Comparison of ENCODE assay signal across 13 cellular contexts in genomic region chr1:8903410-8903809, GRCh38. TPM values are rescaled to one million over a fixed set of nuclear protein-coding genes. Genes with fewer than 3 reads are reported as not detected.
DNase-seq lines count a peak whose midpoint lies in the region; ATAC-seq and TF ChIP-seq lines count a peak whose summit lies in the region.
"Had no signal": no experiment of that assay in that cellular context is flagged by ENCODE, and none has a peak within 500 bp of the region (broad histone marks: within the 10 kb centered on the region; RNA-seq: fewer than 3 reads in every experiment).

No MANE protein-coding gene starts in this region.

- H3K9me3 Mint-ChIP-seq in activated naive CD4-positive, alpha-beta T cell treated with anti-CD3 and anti-CD28 coated beads, Interleukin-2, amount 50 U/mL, for 24 hours, result no peaks in the 10 kb centered on the region

- intact Hi-C loops in thyroid gland (cut with DNase I), result no loop called here
- intact Hi-C loops in stomach (cut with DNase I; ENCODE audit: low total_unique reads), result no loop called here

- H3K27ac Mint-ChIP-seq in activated naive CD4-positive, alpha-beta T cell treated with anti-CD3 and anti-CD28 coated beads, Interleukin-2, amount 50 U/mL, for 24 hours, result peak overlapping the region; percentile 59
- H3K27ac Mint-ChIP-seq: CD14-positive monocyte, endodermal cell, IgD-negative memory B cell had no signal

- no peak for TF ChIP-seq EP300 in stomach (IDR thresholded peaks at IDR 0.05)

- H3K4me1 Mint-ChIP-seq in activated naive CD4-positive, alpha-beta T cell treated with anti-CD3 and anti-CD28 coated beads, Interleukin-2, amount 50 U/mL, for 24 hours, result peaks cover 49% of the 10 kb centered on the region

- H3K36me3 ChIP-seq in thyroid gland, result no peaks in the 10 kb centered on the region
- H3K36me3 ChIP-seq in stomach, result no peaks in the 10 kb centered on the region

- 96 to 98% methylated on average over 6 of the region's 6 CpGs for WGBS in thyroid gland, 2 donors
- 93 to 97% (median 95%) methylated on average over 6 of the region's 6 CpGs for WGBS in stomach, 5 donors

- H3K36me3 Mint-ChIP-seq in activated naive CD4-positive, alpha-beta T cell treated with anti-CD3 and anti-CD28 coated beads, Interleukin-2, amount 50 U/mL, for 24 hours, result no peaks in the 10 kb centered on the region
- H3K36me3 Mint-ChIP-seq: IgD-negative memory B cell had no signal

- H3K27me3 ChIP-seq in thyroid gland, result no peaks in the 10 kb centered on the region
- no peaks in the 10 kb centered on the region for H3K27me3 ChIP-seq in stomach

- DNase-seq in activated naive CD4-positive, alpha-beta T cell treated with Interleukin-2 at 50 U/mL for 16 hours, result no peak
- DNase-seq in fibroblast of the aortic adventitia (ENCODE audit: low read depth) (peak; percentile 17), thyroid gland (no peak), stomach (no peak), nucleus accumbens (lab: John Stamatoyannopoulos, UW) (no peak)
- DNase-seq: endodermal cell had no signal

- H3K4me3 Mint-ChIP-seq in activated naive CD4-positive, alpha-beta T cell treated with anti-CD3 and anti-CD28 coated beads, Interleukin-2, amount 50 U/mL, for 24 hours, result no peak overlapping the region
- H3K4me3 Mint-ChIP-seq: CD14-positive monocyte, endodermal cell, IgD-negative memory B cell had no signal

- no peak overlapping the region for H3K4me3 ChIP-seq in fibroblast of the aortic adventitia (ENCODE audit: low read depth, low read length)
- no peak overlapping the region for H3K4me3 ChIP-seq in thyroid gland (replicated peaks in 1 of 3)
- H3K4me3 ChIP-seq in stomach, result no peak overlapping the region

- H3K27ac ChIP-seq in VCaP, result peak overlapping the region; percentile 76
- H3K27ac ChIP-seq in thyroid gland, result peak overlapping the region; percentile 84 to 92 (median 91)
- no peak overlapping the region for H3K27ac ChIP-seq in stomach

- no peak for TF ChIP-seq POLR2A in thyroid gland (IDR thresholded peaks at IDR 0.05)
- no peak for TF ChIP-seq POLR2A in stomach (IDR thresholded peaks at IDR 0.05)

- no peak for ATAC-seq in GM21381 (IDR thresholded peaks at IDR 0.05; ENCODE audit: unreplicated experiment)

- H3K4me1 ChIP-seq in thyroid gland (peaks cover 18 to 56% of the 10 kb centered on the region in 2 donors), stomach (peaks cover 0 to 21% (median 9%) of the 10 kb centered on the region in 4 donors)

- TF ChIP-seq CTCF in VCaP (conservative IDR thresholded peaks at IDR 0.05) (no peak), fibroblast of the aortic adventitia (IDR thresholded peaks at IDR 0.05; ENCODE audit: insufficient read depth, low read length) (no peak), thyroid gland (IDR thresholded peaks at IDR 0.05) (no peak), stomach (IDR thresholded peaks at IDR 0.05) (no peak)

- H3K9me3 ChIP-seq in thyroid gland (no peaks in the 10 kb centered on the region), stomach (no peaks in the 10 kb centered on the region)

- no peaks in the 10 kb centered on the region for H3K27me3 Mint-ChIP-seq in activated naive CD4-positive, alpha-beta T cell treated with anti-CD3 and anti-CD28 coated beads, Interleukin-2, amount 50 U/mL, for 24 hours

RNA-seq across cellular contexts. Expression of gene ENO1, which starts 24.9 kb away (rescaled TPM):
- total RNA-seq in fibroblast of the aortic adventitia (ENCODE audit: low replicate concordance), result 594 and 1,443 TPM in 2 replicates
- total RNA-seq in thyroid gland, result 100 to 1,000 TPM; 355 to 741 (median 478) TPM
- total RNA-seq in stomach, result 100 to 1,000 TPM; 206 to 463 (median 362) TPM
- 100 to 1,000 TPM; 271 to 577 (median 338) TPM for polyA plus RNA-seq in stomach

RNA-seq across cellular contexts. Expression of gene CA6, which starts 42.3 kb away (rescaled TPM):
- not detected in 2 replicates for total RNA-seq in fibroblast of the aortic adventitia (ENCODE audit: low replicate concordance)
- total RNA-seq in thyroid gland, result not detected
- total RNA-seq in stomach, result not detected
- not detected for polyA plus RNA-seq in stomach
- total RNA-seq: endodermal cell, mesenteric fat pad, OCI-LY7 had no signal
- polyA plus RNA-seq: CD14-positive monocyte, IgD-negative memory B cell had no signal

Comparison
In these comparisons a context has a peak if more than half of its experiments do, and no peak if none do; other contexts are left out.
1. H3K27ac ChIP-seq: peak in VCaP (single experiment) and thyroid gland (3 of 3); none in stomach (0 of 5).